ENCODE assay signal across 6 cellular contexts in the genomic region with DNA sequence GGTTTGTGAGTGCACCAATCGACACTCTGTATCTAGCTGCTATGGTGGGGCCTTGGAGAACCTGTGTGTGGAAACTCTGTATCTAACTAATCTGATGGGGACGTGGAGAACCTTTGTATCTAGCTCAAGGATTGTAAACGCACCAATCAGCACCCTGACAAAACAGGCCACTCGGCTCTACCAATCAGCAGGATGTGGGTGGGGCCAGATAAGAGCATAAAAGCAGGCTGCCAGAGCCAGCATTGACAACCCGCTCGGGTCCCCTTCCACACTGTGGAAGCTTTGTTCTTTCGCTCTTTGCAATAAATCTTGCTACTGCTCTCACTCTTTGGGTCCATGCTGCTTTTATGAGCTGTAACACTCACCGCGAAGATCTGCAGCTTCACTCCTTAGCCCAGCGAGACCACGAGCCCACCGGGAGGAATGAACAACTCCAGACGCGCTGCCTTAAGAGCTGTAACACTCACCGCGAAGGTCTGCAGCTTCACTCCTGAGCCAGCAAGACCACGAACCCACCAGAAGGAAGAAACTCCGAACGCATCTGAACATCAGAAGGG. TPM values are rescaled to one million over a fixed set of nuclear protein-coding genes. Genes with fewer than 3 reads are reported as not detected.
DNase-seq lines count a peak whose midpoint lies in the region; ATAC-seq, FAIRE-seq and TF ChIP-seq lines count a peak whose summit lies in the region.
"Not testable (repeated sequence)": the region's sequence is repeated elsewhere in the genome, so short reads cannot be mapped to it uniquely, and the experiment has no call there.

No MANE protein-coding gene starts in this region.

- H3K27ac Mint-ChIP-seq in H9 (peak overlapping the region in 2 of 3 experiments; percentile 58 to 73; a peak in 4 of 7 replicates), immature natural killer cell (peak overlapping the region in 4 of 6 donors; percentile 25 to 67 (median 48))
- peak overlapping the region; percentile 21 for H3K27ac Mint-ChIP-seq in activated T-helper 2 cell treated with anti-CD3 and anti-CD28 coated beads, Interferon-gamma antibody, Interleukin-2, Interleukin-4, amounts not matched to agents 10 μg/mL and 5 μg/mL and 100 μg/mL, durations not matched to agents 14 hours and 24 hours and 36 hours
- not testable (repeated sequence) for H3K27ac Mint-ChIP-seq in neural progenitor cell
- H3K27ac Mint-ChIP-seq in stimulated activated effector memory CD8-positive, alpha-beta T cell treated with anti-CD3 and anti-CD28 coated beads, Interleukin-12 subunit alpha, Interleukin-12 subunit beta, amount 100 ng/mL, for 72 hours, result peak overlapping the region; percentile 34

- H3K56ac ChIP-seq in H9 (ENCODE audit: insufficient read length, low read depth, low read length), result not testable (repeated sequence)

- not testable (repeated sequence) for H2AK5ac ChIP-seq in H9 (ENCODE audit: insufficient read length, low read length)

- H3K4me1 ChIP-seq in H9 (ENCODE audit: insufficient read depth, low read length); neural progenitor cell: not testable (repeated sequence)
- peaks cover 12 to 13% of the 10 kb centered on the region in 2 experiments; a peak in 4 of 5 replicates for H3K4me1 ChIP-seq in K562 (replicated peaks in 1 of 2; ENCODE audit: control insufficient read depth in 2 of 2, insufficient read depth in 2 of 2, low read length in 2 of 2)

- not testable (repeated sequence) for H3F3A ChIP-seq in neural progenitor cell (ENCODE audit: low read depth)

- not testable (repeated sequence) for H3K4me2 ChIP-seq in H9 (ENCODE audit: insufficient read depth, insufficient read length, low read length); K562 (ENCODE audit: insufficient read depth, low read length); neural progenitor cell

- not testable (repeated sequence) for H2BK12ac ChIP-seq in H9 (ENCODE audit: insufficient read length, low read depth, low read length)

- not testable (repeated sequence) for DNase-seq in H9; activated T-helper 2 cell treated with anti-CD3 and anti-CD28 coated beads, Interferon-gamma antibody, Interleukin-2, Interleukin-4, amounts not matched to agents 10 μg/mL and 5 μg/mL and 100 μg/mL, durations not matched to agents 14 hours and 24 hours and 36 hours (ENCODE audit: low spot score); immature natural killer cell; neural progenitor cell (ENCODE audit: low spot score); stimulated activated effector memory CD8-positive, alpha-beta T cell treated with anti-CD3 and anti-CD28 coated beads, Interleukin-12 subunit alpha, Interleukin-12 subunit beta, amount 100 ng/mL, for 72 hours (ENCODE audit: low spot score in 2 of 2)
- DNase-seq in K562 (ENCODE audit: extremely low read depth in 1 of 4, low spot score in 3 of 4), result peak in 1 of 4 experiments; percentile 15

- not testable (repeated sequence) for FAIRE-seq in K562 (lab: Jason Lieb, UNC)

- TF ChIP-seq EP300 in K562 (IDR thresholded peaks at IDR 0.05; ENCODE audit: low read length), result not testable (repeated sequence)

- intact Hi-C loops in activated T-helper 2 cell treated with anti-CD3 and anti-CD28 coated beads, Interferon-gamma antibody, Interleukin-2, Interleukin-4, amounts not matched to agents 10 μg/mL and 5 μg/mL and 100 μg/mL, durations not matched to agents 14 hours and 24 hours and 36 hours (cut with micrococcal nuclease); K562 (cut with micrococcal nuclease): not testable (repeated sequence)

- H2AFZ ChIP-seq in H9 (ENCODE audit: low read length); K562 (ENCODE audit: low read depth, low read length); neural progenitor cell (replicated peaks): not testable (repeated sequence)

- not testable (repeated sequence) for H3K9ac ChIP-seq in H9 (ENCODE audit: extremely low read depth, insufficient read length, low read length); K562 (ENCODE audit: insufficient read depth in 1 of 2, low read depth in 2 of 2, low read length in 2 of 2); neural progenitor cell

- H3K23me2 ChIP-seq in H9 (ENCODE audit: insufficient read length, low read depth, low read length, poor library complexity, severe bottlenecking), result not testable (repeated sequence)

- H2BK120ac ChIP-seq in H9 (ENCODE audit: low read depth, low read length, poor library complexity, severe bottlenecking), result not testable (repeated sequence)

- not testable (repeated sequence) for H3K27me3 ChIP-seq in H9 (ENCODE audit: insufficient read depth, low read length); K562 (ENCODE audit: control insufficient read depth in 2 of 2, insufficient read depth in 2 of 2, low read length in 2 of 2); neural progenitor cell

- POLR2A ChIA-PET in K562 (lab: Yijun Ruan, JAX), result interaction anchor here (0.6 to 1.3 kb wide), 5 partner anchors 13 to 145 kb away, joined by 3 to 4 read pairs (median 3); a partner anchor contains a TSS

- H3K36me3 Mint-ChIP-seq in H9 (ENCODE audit: insufficient read depth in 1 of 3, low read depth in 3 of 3) (peaks cover 19 to 36% (median 27%) of the 10 kb centered on the region in 3 experiments), immature natural killer cell (peaks cover 7 to 34% (median 11%) of the 10 kb centered on the region in 3 donors), neural progenitor cell (peaks cover 15% of the 10 kb centered on the region)
- H3K36me3 Mint-ChIP-seq in activated T-helper 2 cell treated with anti-CD3 and anti-CD28 coated beads, Interferon-gamma antibody, Interleukin-2, Interleukin-4, amounts not matched to agents 10 μg/mL and 5 μg/mL and 100 μg/mL, durations not matched to agents 14 hours and 24 hours and 36 hours (ENCODE audit: low read depth), result peaks cover 37% of the 10 kb centered on the region
- H3K36me3 Mint-ChIP-seq in stimulated activated effector memory CD8-positive, alpha-beta T cell treated with anti-CD3 and anti-CD28 coated beads, Interleukin-12 subunit alpha, Interleukin-12 subunit beta, amount 100 ng/mL, for 72 hours, result peaks cover 50% of the 10 kb centered on the region

- H3K23ac ChIP-seq in H9 (ENCODE audit: insufficient read length, low read depth, low read length), result not testable (repeated sequence)

- peak; percentile 70 for TF ChIP-seq POLR2A in K562 (conservative IDR thresholded peaks at IDR 0.05)

- BruUV-seq in K562 (replicated peaks; lab: Mats Ljungman, UMichigan), result not testable (repeated sequence)

- in situ Hi-C loops in K562 (cut with MboI), result not testable (repeated sequence)

- no CpG with 5 or more reads among the region's 19 CpGs for WGBS in H9 (ENCODE audit: extremely low coverage, insufficient read length, low lambda C conversion rate)
- 82% methylated on average over 18 of the region's 19 CpGs for WGBS in K562 (ENCODE audit: insufficient coverage, low coverage, missing lambda C conversion rate)

- not testable (repeated sequence) for ATAC-seq in K562; stimulated activated effector memory CD8-positive, alpha-beta T cell treated with anti-CD3 and anti-CD28 coated beads, Interleukin-12 subunit alpha, Interleukin-12 subunit beta, amount 100 ng/mL, for 72 hours

- H3K14ac ChIP-seq in H9 (ENCODE audit: insufficient read depth, low read length), result not testable (repeated sequence)

- TF ChIP-seq CTCF in H9 (conservative IDR thresholded peaks at IDR 0.05); K562 (IDR thresholded peaks at IDR 0.05 in 2 of 3, conservative IDR thresholded peaks at IDR 0.05 in 1 of 3; ENCODE audit: insufficient read depth in 2 of 3, low read depth in 1 of 3, low read length in 3 of 3); neural progenitor cell (IDR thresholded peaks at IDR 0.05): not testable (repeated sequence)

- not testable (repeated sequence) for H3K4me3 Mint-ChIP-seq in H9; activated T-helper 2 cell treated with anti-CD3 and anti-CD28 coated beads, Interferon-gamma antibody, Interleukin-2, Interleukin-4, amounts not matched to agents 10 μg/mL and 5 μg/mL and 100 μg/mL, durations not matched to agents 14 hours and 24 hours and 36 hours (ENCODE audit: low read depth); stimulated activated effector memory CD8-positive, alpha-beta T cell treated with anti-CD3 and anti-CD28 coated beads, Interleukin-12 subunit alpha, Interleukin-12 subunit beta, amount 100 ng/mL, for 72 hours
- peak overlapping the region; percentile 10 to 50 (median 19) for H3K4me3 Mint-ChIP-seq in immature natural killer cell
- H3K4me3 Mint-ChIP-seq in neural progenitor cell, result peak overlapping the region; percentile 38

- not testable (repeated sequence) for H4K20me1 ChIP-seq in H9 (ENCODE audit: control insufficient read depth, insufficient read depth, insufficient read length); K562 (replicated peaks; ENCODE audit: control insufficient read depth, insufficient read depth, low read length); neural progenitor cell (ENCODE audit: low read depth)

- H3K18ac ChIP-seq in H9 (ENCODE audit: insufficient read length, low read depth, low read length), result not testable (repeated sequence)

- not testable (repeated sequence) for H3K9me1 ChIP-seq in K562 (ENCODE audit: control insufficient read depth, insufficient read depth, low read length)

- H2BK20ac ChIP-seq in H9 (ENCODE audit: low read depth, low read length, poor library complexity, severe bottlenecking), result not testable (repeated sequence)

- H3K4me3 ChIP-seq in K562, neural progenitor cell: not testable (repeated sequence)

- H4K5ac ChIP-seq in H9 (ENCODE audit: insufficient read length, low read depth, low read length), result not testable (repeated sequence)

- not testable (repeated sequence) for H4K91ac ChIP-seq in H9 (ENCODE audit: insufficient read length, low read depth, low read length)

- not testable (repeated sequence) for H2BK5ac ChIP-seq in H9 (ENCODE audit: insufficient read length, low read length)

- H3K79me1 ChIP-seq in H9 (ENCODE audit: insufficient read depth, low read depth, low read length, poor library complexity, severe bottlenecking), result not testable (repeated sequence)

- not testable (repeated sequence) for H3K36me3 ChIP-seq in K562 (ENCODE audit: control insufficient read depth, insufficient read depth, low read length); neural progenitor cell

- peaks cover 7 to 12% of the 10 kb centered on the region in 2 experiments for H3K4me1 Mint-ChIP-seq in H9
- H3K4me1 Mint-ChIP-seq in activated T-helper 2 cell treated with anti-CD3 and anti-CD28 coated beads, Interferon-gamma antibody, Interleukin-2, Interleukin-4, amounts not matched to agents 10 μg/mL and 5 μg/mL and 100 μg/mL, durations not matched to agents 14 hours and 24 hours and 36 hours (ENCODE audit: low read depth), result peaks cover 20% of the 10 kb centered on the region
- H3K4me1 Mint-ChIP-seq in immature natural killer cell, neural progenitor cell: not testable (repeated sequence)
- peaks cover 27% of the 10 kb centered on the region for H3K4me1 Mint-ChIP-seq in stimulated activated effector memory CD8-positive, alpha-beta T cell treated with anti-CD3 and anti-CD28 coated beads, Interleukin-12 subunit alpha, Interleukin-12 subunit beta, amount 100 ng/mL, for 72 hours

- H3K4ac ChIP-seq in H9 (ENCODE audit: low read depth, low read length), result not testable (repeated sequence)

- H3T11ph ChIP-seq in H9 (ENCODE audit: low read length), result not testable (repeated sequence)

- H4K8ac ChIP-seq in H9 (replicated peaks; ENCODE audit: insufficient read length, low read depth, low read length), result not testable (repeated sequence)

- CTCF ChIA-PET in K562 (lab: Yijun Ruan, JAX; ENCODE audit: low intra/inter-chr PET ratio), result not testable (repeated sequence)

- not testable (repeated sequence) for H3K27ac ChIP-seq in H9 (ENCODE audit: insufficient read length, low read depth, low read length); K562 (ENCODE audit: extremely low read depth, low read depth, low read length); neural progenitor cell

- not testable (repeated sequence) for TF ChIP-seq RAD21 in K562 (CRISPR knock-in tag; conservative IDR thresholded peaks at IDR 0.05 in 1 of 2, IDR thresholded peaks at IDR 0.05 in 1 of 2)

- not testable (repeated sequence) for H3K9me3 ChIP-seq in H9 (ENCODE audit: control insufficient read depth, low read depth, low read length); K562 (replicated peaks; ENCODE audit: control insufficient read depth, insufficient read depth, low read depth, low read length); neural progenitor cell (ENCODE audit: low read depth)

- H3K9me3 Mint-ChIP-seq in H9; activated T-helper 2 cell treated with anti-CD3 and anti-CD28 coated beads, Interferon-gamma antibody, Interleukin-2, Interleukin-4, amounts not matched to agents 10 μg/mL and 5 μg/mL and 100 μg/mL, durations not matched to agents 14 hours and 24 hours and 36 hours; immature natural killer cell; neural progenitor cell; stimulated activated effector memory CD8-positive, alpha-beta T cell treated with anti-CD3 and anti-CD28 coated beads, Interleukin-12 subunit alpha, Interleukin-12 subunit beta, amount 100 ng/mL, for 72 hours: not testable (repeated sequence)

- not testable (repeated sequence) for H3K27me3 Mint-ChIP-seq in H9 (ENCODE audit: low read depth); activated T-helper 2 cell treated with anti-CD3 and anti-CD28 coated beads, Interferon-gamma antibody, Interleukin-2, Interleukin-4, amounts not matched to agents 10 μg/mL and 5 μg/mL and 100 μg/mL, durations not matched to agents 14 hours and 24 hours and 36 hours (ENCODE audit: low read depth); immature natural killer cell (ENCODE audit: low read depth in 3 of 3); neural progenitor cell (ENCODE audit: insufficient read depth, low read depth)

- H2BK15ac ChIP-seq in H9 (ENCODE audit: low read depth, low read length), result not testable (repeated sequence)

- not testable (repeated sequence) for H3K79me2 ChIP-seq in H9 (ENCODE audit: insufficient read depth, low read length); K562 (ENCODE audit: control insufficient read depth, insufficient read depth, low read length); neural progenitor cell (ENCODE audit: low read depth)

RNA-seq across cellular contexts. Expression of a gene that starts 41.6 kb away (rescaled TPM):
- 14.8 and 19.0 TPM in 2 replicates for total RNA-seq in H9 (2021)
- 22.1 and 24.7 TPM in 2 replicates for total RNA-seq in activated T-helper 2 cell treated with anti-CD3 and anti-CD28 coated beads, Interferon-gamma antibody, Interleukin-2, Interleukin-4, amounts not matched to agents 10 μg/mL and 5 μg/mL and 100 μg/mL, durations not matched to agents 14 hours and 24 hours and 36 hours
- total RNA-seq in K562 (2011; cell fraction: chromatin; rRNA removed; ENCODE audit: low replicate concordance), result 50.0 and 60.5 TPM in 2 replicates
- total RNA-seq in K562 (2011; cell fraction: nucleolus; rRNA removed), result 36.7 and 37.4 TPM in 2 replicates
- total RNA-seq in K562 (2011; cell fraction: nucleoplasm; rRNA removed), result 43.0 and 56.3 TPM in 2 replicates
- total RNA-seq in K562 (2014; rRNA removed), result 9.4 and 10.9 TPM in 2 replicates
- 7.1 and 7.7 TPM in 2 replicates for total RNA-seq in K562 (2014; rRNA removed; fragmentation: Illumina TruSeq; extraction: Trizol)
- 6.7 and 7.5 TPM in 2 replicates for total RNA-seq in K562 (2015; rRNA removed; fragmentation: Illumina TruSeq; extraction: Trizol)
- total RNA-seq in K562 (2021), result 7.3 and 9.6 TPM in 2 replicates
- 5.9 and 7.7 TPM in 2 replicates for polyA plus RNA-seq in K562 (2011; rRNA removed)
- polyA plus RNA-seq in K562 (2011; cell fraction: cytosol; rRNA removed), result 2.8 and 4.8 TPM in 2 replicates
- polyA plus RNA-seq in K562 (2011; cell fraction: nucleus; rRNA removed), result 10.2 and 15.6 TPM in 2 replicates
- 4.8 and 5.4 TPM in 2 replicates for polyA plus RNA-seq in K562 (2012)
- polyA plus RNA-seq in K562 (2014; fragmentation: Illumina TruSeq; extraction: Trizol), result 5.8 and 7.1 TPM in 2 replicates
- 1 to 10 TPM; 4.6 to 4.9 TPM for polyA plus RNA-seq in K562 (2014; fragmentation: Nextera tagmentation; extraction: Ambion mirVana)
- polyA plus RNA-seq in K562 (2014; rRNA removed), result 5.6 and 8.4 TPM in 2 replicates
- 20.2 and 25.2 TPM in 2 replicates for polyA minus RNA-seq in K562 (2011; rRNA and poly(A)+ RNA removed)
- 5.1 and 7.4 TPM in 2 replicates for polyA minus RNA-seq in K562 (2011; cell fraction: cytosol; rRNA and poly(A)+ RNA removed)
- polyA minus RNA-seq in K562 (2011; cell fraction: nucleus; rRNA and poly(A)+ RNA removed), result 16.3 and 20.2 TPM in 2 replicates
- 10 to 100 TPM; 12.8 to 36.8 (median 19.7) TPM for polyA plus RNA-seq in immature natural killer cell
- 24.1 and 25.4 TPM in 2 replicates for total RNA-seq in neural progenitor cell (ENCODE audit: low replicate concordance)
